ENCODE assay signal across 1 cellular context in genomic region chr2:73981081-73981968, GRCh38.
TF ChIP-seq lines count a peak whose summit lies in the region.

No MANE protein-coding gene starts in this region.

TF ChIP-seq in A549, 52 proteins besides CTCF, POLR2A, EP300 and RAD21 (continued from another document):
- TF ChIP-seq HES2 (IDR thresholded peaks at IDR 0.05): no peak
- peak; percentile 74; the same call in 1 of the 2 replicates for TF ChIP-seq TP53 (CRISPR knock-in tag; IDR thresholded peaks at IDR 0.05)
- no peak for TF ChIP-seq RNF2 (IDR thresholded peaks at IDR 0.05; ENCODE audit: borderline replicate concordance, low read depth)
- no peak for TF ChIP-seq NPAS2 (CRISPR knock-in tag; IDR thresholded peaks at IDR 0.05; ENCODE audit: borderline replicate concordance)
- TF ChIP-seq FOSL2 (IDR thresholded peaks at IDR 0.05): no peak
- no peak for TF ChIP-seq FOSL2 (CRISPR knock-in tag; IDR thresholded peaks at IDR 0.05)
- TF ChIP-seq, protein P1, sequence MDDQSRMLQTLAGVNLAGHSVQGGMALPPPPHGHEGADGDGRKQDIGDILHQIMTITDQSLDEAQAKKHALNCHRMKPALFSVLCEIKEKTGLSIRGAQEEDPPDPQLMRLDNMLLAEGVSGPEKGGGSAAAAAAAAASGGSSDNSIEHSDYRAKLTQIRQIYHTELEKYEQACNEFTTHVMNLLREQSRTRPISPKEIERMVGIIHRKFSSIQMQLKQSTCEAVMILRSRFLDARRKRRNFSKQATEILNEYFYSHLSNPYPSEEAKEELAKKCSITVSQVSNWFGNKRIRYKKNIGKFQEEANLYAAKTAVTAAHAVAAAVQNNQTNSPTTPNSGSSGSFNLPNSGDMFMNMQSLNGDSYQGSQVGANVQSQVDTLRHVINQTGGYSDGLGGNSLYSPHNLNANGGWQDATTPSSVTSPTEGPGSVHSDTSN (IDR thresholded peaks at IDR 0.05): 0 out of 2 replicates have a peak, but pooled peaks have one; percentile 51
- TF ChIP-seq CHD2 (IDR thresholded peaks at IDR 0.05; ENCODE audit: low read length, partially characterized antibody): peak; percentile 64
- no peak for TF ChIP-seq HEYL (CRISPR knock-in tag; IDR thresholded peaks at IDR 0.05)
- peak; percentile 27 to 60; a peak in 2 of 5 replicates for TF ChIP-seq JUN (IDR thresholded peaks at IDR 0.05)
- TF ChIP-seq ZNF302 (CRISPR knock-in tag; IDR thresholded peaks at IDR 0.05): no peak
- TF ChIP-seq SMC3 (IDR thresholded peaks at IDR 0.05): no peak
- TF ChIP-seq MAZ (IDR thresholded peaks at IDR 0.05; ENCODE audit: borderline replicate concordance, low read depth, low read length): no peak
- TF ChIP-seq MAX (IDR thresholded peaks at IDR 0.05): peak; percentile 77
